Comparison of ENCODE assay signal across 8 cellular contexts in genomic region chr9:5442400-5443011, GRCh38. TPM values are rescaled to one million over a fixed set of nuclear protein-coding genes. Genes with fewer than 3 reads are reported as not detected.
DNase-seq lines count a peak whose midpoint lies in the region; ATAC-seq and TF ChIP-seq lines count a peak whose summit lies in the region.

No MANE protein-coding gene starts in this region.

- ATAC-seq in GM21367 (IDR thresholded peaks at IDR 0.05; ENCODE audit: unreplicated experiment) (no peak), HG02981 (IDR thresholded peaks at IDR 0.05; ENCODE audit: unreplicated experiment) (no peak)

- TF ChIP-seq CTCF in AG09319 (IDR thresholded peaks at IDR 0.05; ENCODE audit: low read depth, low read length) (peak; percentile 43), GM12875 (IDR thresholded peaks at IDR 0.05; ENCODE audit: borderline replicate concordance, insufficient read depth, low read depth, low read length) (peak; percentile 48; the same call in 1 of the 2 replicates), ascending aorta (IDR thresholded peaks at IDR 0.05) (peak; percentile 13 to 51 (median 26))

- peaks cover 0 to 3% of the 10 kb centered on the region in 2 donors for H3K4me1 ChIP-seq in ascending aorta

- no peaks in the 10 kb centered on the region for H3K27me3 ChIP-seq in ascending aorta

- DNase-seq in AG09319 (ENCODE audit: extremely low read depth, low read depth) (peak; percentile 19), NCI-H345 (lab: John Stamatoyannopoulos, UW) (peak; percentile 52), ascending aorta (ENCODE audit: low spot score in 2 of 2) (no peak), kidney glomerular epithelial cell (lab: John Stamatoyannopoulos, UW) (peak; percentile 27)
- no peak for DNase-seq in stimulated activated CD4-positive, alpha-beta T cell treated with anti-CD3 and anti-CD28 coated beads, Interleukin-2, amount 100 ng/mL, for 48 hours

- H3K36me3 ChIP-seq in ascending aorta, result no peaks in the 10 kb centered on the region

- intact Hi-C loops in ascending aorta (cut with DNase I), result no loop called here

- no peaks in the 10 kb centered on the region for H3K9me3 ChIP-seq in ascending aorta

- no peak overlapping the region for H3K27ac ChIP-seq in ascending aorta

- H3K4me3 ChIP-seq in GM12875 (ENCODE audit: low read depth, low read length) (no peak overlapping the region), ascending aorta (no peak overlapping the region)

RNA-seq across cellular contexts. Expression of gene PLGRKT, which starts 4.8 kb away (rescaled TPM):
- not detected for total RNA-seq in ascending aorta

RNA-seq across cellular contexts. Expression of gene CD274, which starts 7.8 kb away (rescaled TPM):
- 23.8 TPM for total RNA-seq in ascending aorta

Comparison
In these comparisons a context has a peak if more than half of its experiments do, and no peak if none do; other contexts are left out.
1. DNase-seq: peak in AG09319 (single experiment), NCI-H345 (single experiment) and kidney glomerular epithelial cell (single experiment); none in ascending aorta (0 of 2) and stimulated activated CD4-positive, alpha-beta T cell treated with anti-CD3 and anti-CD28 coated beads, Interleukin-2, amount 100 ng/mL, for 48 hours (0 of 2).
2. Peak in every context shown above with its lines, with median percentiles within 50 percentile points of each other: CTCF ChIP-seq.